In the genomic region with DNA sequence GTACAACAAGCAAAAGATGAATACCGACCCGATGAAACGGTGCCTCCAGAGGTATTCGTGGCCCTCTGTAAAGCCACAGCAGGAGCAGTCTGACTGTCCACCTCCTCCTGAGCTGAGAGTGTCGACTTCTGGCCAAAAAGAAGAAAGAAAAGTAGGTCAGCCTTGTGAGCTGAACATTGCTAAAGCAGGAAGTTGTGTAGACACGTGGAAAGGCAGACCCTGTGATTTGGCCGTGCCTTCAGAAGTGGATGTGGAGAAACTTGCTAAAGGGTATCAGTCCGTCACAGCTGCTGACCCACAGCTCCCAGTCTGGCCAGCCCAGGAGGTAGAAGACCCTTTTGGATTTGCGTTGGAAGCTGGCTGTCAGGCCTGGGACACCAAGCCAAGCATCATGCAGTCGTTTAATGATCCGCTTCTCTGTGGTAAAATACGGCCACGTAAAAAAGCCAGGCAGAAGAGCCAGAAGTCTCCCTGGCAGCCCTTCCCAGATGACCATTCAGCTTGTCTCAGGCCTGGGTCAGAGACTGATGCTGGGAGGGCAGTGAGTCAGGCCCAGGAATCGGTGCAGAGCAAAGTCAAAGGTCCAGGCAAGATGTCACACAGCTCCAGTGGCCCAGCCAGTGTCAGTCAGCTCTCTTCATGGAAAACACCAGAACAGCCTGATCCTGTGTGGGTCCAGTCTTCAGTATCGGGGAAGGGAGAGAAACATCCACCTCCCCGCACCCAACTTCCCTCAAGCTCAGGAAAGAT, we compare ENCODE assay signal across 13 cellular contexts. TPM values are rescaled to one million over a fixed set of nuclear protein-coding genes. Genes with fewer than 3 reads are reported as not detected.
"Had no signal": no experiment of that assay in that cellular context is flagged by ENCODE, and none has a peak within 500 bp of the region (broad histone marks: within the 10 kb centered on the region; RNA-seq: fewer than 3 reads in every experiment).

No MANE protein-coding gene starts in this region.

RNA-seq across cellular contexts. Expression of gene SUPT20HL1, which starts 3.2 kb away (rescaled TPM):
- total RNA-seq: cardiac muscle cell; epithelial cell of proximal tubule; esophagus squamous epithelium; kidney epithelial cell; lower lobe of right lung; mononuclear cell; naive thymus-derived CD8-positive, alpha-beta T cell; occipital lobe; renal cortical epithelial cell; skeletal muscle tissue; stomach; thoracic aorta had no signal
- polyA plus RNA-seq: naive thymus-derived CD8-positive, alpha-beta T cell; stomach had no signal

RNA-seq across cellular contexts. Expression of gene SUPT20HL2, which starts 49.7 kb away (rescaled TPM):
- total RNA-seq: epithelial cell of proximal tubule; esophagus squamous epithelium; kidney epithelial cell; lower lobe of right lung; mononuclear cell; naive thymus-derived CD8-positive, alpha-beta T cell; occipital lobe; renal cortical epithelial cell; skeletal muscle tissue; stomach; thoracic aorta; transverse colon had no signal
- polyA plus RNA-seq: naive thymus-derived CD8-positive, alpha-beta T cell; stomach had no signal
